23 cellular contexts compared by ENCODE assay signal in the genomic region with DNA sequence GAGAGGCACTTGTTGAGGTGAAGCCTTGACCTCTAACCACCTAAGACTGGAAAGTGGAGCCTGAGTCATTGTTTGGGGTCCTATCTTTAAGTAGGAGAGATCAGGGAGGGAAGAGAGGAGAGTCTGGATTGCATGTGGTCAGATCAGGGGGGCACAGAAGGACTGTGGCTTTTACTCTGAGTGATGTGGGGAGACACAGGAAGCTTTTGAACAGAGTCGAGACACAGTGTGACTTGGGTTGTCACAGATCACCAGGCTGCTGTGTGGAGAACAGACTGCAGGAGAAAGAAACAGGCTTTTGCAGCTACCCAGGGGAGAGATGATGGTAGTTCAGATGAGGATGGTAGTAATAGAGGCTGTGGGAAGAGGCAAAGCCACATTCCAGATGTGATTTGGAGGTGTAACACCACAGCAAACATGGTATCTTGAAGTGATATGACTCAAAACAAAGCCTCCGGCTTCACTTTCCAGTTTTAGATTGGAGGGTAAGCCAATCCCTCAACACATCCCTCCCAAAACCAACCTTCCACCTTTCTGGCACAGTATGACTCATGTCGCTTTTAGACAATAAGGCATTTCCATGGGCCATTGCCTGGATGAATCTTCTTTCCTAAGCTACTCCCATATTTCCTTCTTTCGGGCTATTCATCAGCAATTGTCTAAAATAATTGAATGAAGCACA.
DNase-seq lines count a peak whose midpoint lies in the region; ATAC-seq and TF ChIP-seq lines count a peak whose summit lies in the region.
"Had no signal": no experiment of that assay in that cellular context is flagged by ENCODE, and none has a peak within 500 bp of the region (broad histone marks: within the 10 kb centered on the region; RNA-seq: fewer than 3 reads in every experiment).

No MANE protein-coding gene starts in this region.

- H3K9ac ChIP-seq in endodermal cell (ENCODE audit: extremely low read depth, low read length, poor library complexity, severe bottlenecking), result no peak overlapping the region

- no peak overlapping the region for H3K27ac Mint-ChIP-seq in activated CD8-positive, alpha-beta T cell treated with anti-CD3 and anti-CD28 coated beads, Interleukin-2, amount 10 ng/mL, durations not matched to agents 7 days and 5 days
- H3K27ac Mint-ChIP-seq in activated CD8-positive, alpha-beta T cell treated with anti-CD3 and anti-CD28 coated beads for 36 hours, result no peak overlapping the region
- H3K27ac Mint-ChIP-seq in endodermal cell, result peak overlapping the region; percentile 42
- no peak overlapping the region for H3K27ac Mint-ChIP-seq in stimulated activated effector memory CD8-positive, alpha-beta T cell treated with anti-CD3 and anti-CD28 coated beads, Interleukin-12 subunit alpha, Interleukin-12 subunit beta, amount 100 ng/mL, for 72 hours
- no peak overlapping the region for H3K27ac Mint-ChIP-seq in activated CD4-positive, alpha-beta memory T cell treated with anti-CD3 and anti-CD28 coated beads for 36 hours
- H3K27ac Mint-ChIP-seq: CD4-positive, CD25-positive, alpha-beta regulatory T cell; H9; IgD-negative memory B cell had no signal

- no peak overlapping the region for H3K27ac ChIP-seq in endodermal cell (ENCODE audit: low read depth, low read length)
- H3K27ac ChIP-seq: 22Rv1 had no signal

- CTCF ChIA-PET in activated CD8-positive, alpha-beta T cell treated with anti-CD3 and anti-CD28 coated beads, Interleukin-2, amount 10 ng/mL, durations not matched to agents 7 days and 5 days (lab: Charles Lee), result no interaction called here
- CTCF ChIA-PET in activated CD8-positive, alpha-beta T cell treated with anti-CD3 and anti-CD28 coated beads for 36 hours (lab: Charles Lee), result no interaction called here
- CTCF ChIA-PET in activated CD4-positive, alpha-beta memory T cell treated with anti-CD3 and anti-CD28 coated beads for 36 hours (lab: Charles Lee), result no interaction called here

- H3K9me3 Mint-ChIP-seq in activated CD8-positive, alpha-beta T cell treated with anti-CD3 and anti-CD28 coated beads, Interleukin-2, amount 10 ng/mL, durations not matched to agents 7 days and 5 days (ENCODE audit: insufficient read depth), result no peaks in the 10 kb centered on the region
- H3K9me3 Mint-ChIP-seq in activated CD8-positive, alpha-beta T cell treated with anti-CD3 and anti-CD28 coated beads for 36 hours, result no peaks in the 10 kb centered on the region
- H3K9me3 Mint-ChIP-seq in endodermal cell, result peaks cover 13% of the 10 kb centered on the region
- no peaks in the 10 kb centered on the region for H3K9me3 Mint-ChIP-seq in stimulated activated effector memory CD8-positive, alpha-beta T cell treated with anti-CD3 and anti-CD28 coated beads, Interleukin-12 subunit alpha, Interleukin-12 subunit beta, amount 100 ng/mL, for 72 hours
- no peaks in the 10 kb centered on the region for H3K9me3 Mint-ChIP-seq in activated CD4-positive, alpha-beta memory T cell treated with anti-CD3 and anti-CD28 coated beads for 36 hours

- peaks cover 30% of the 10 kb centered on the region for H3K9me3 ChIP-seq in endodermal cell (ENCODE audit: control insufficient read depth, low read length)

- no peaks in the 10 kb centered on the region for H3K36me3 Mint-ChIP-seq in activated CD8-positive, alpha-beta T cell treated with anti-CD3 and anti-CD28 coated beads, Interleukin-2, amount 10 ng/mL, durations not matched to agents 7 days and 5 days (ENCODE audit: low read depth)
- no peaks in the 10 kb centered on the region for H3K36me3 Mint-ChIP-seq in activated CD8-positive, alpha-beta T cell treated with anti-CD3 and anti-CD28 coated beads for 36 hours (ENCODE audit: low read depth)
- H3K36me3 Mint-ChIP-seq in endodermal cell (ENCODE audit: low read depth), result peaks cover 2% of the 10 kb centered on the region
- H3K36me3 Mint-ChIP-seq in stimulated activated effector memory CD8-positive, alpha-beta T cell treated with anti-CD3 and anti-CD28 coated beads, Interleukin-12 subunit alpha, Interleukin-12 subunit beta, amount 100 ng/mL, for 72 hours, result no peaks in the 10 kb centered on the region
- no peaks in the 10 kb centered on the region for H3K36me3 Mint-ChIP-seq in activated CD4-positive, alpha-beta memory T cell treated with anti-CD3 and anti-CD28 coated beads for 36 hours
- H3K36me3 Mint-ChIP-seq: CD4-positive, CD25-positive, alpha-beta regulatory T cell; IgD-negative memory B cell had no signal

- H3K27me3 Mint-ChIP-seq in activated CD8-positive, alpha-beta T cell treated with anti-CD3 and anti-CD28 coated beads, Interleukin-2, amount 10 ng/mL, durations not matched to agents 7 days and 5 days (ENCODE audit: low read depth), result peaks cover 21% of the 10 kb centered on the region
- H3K27me3 Mint-ChIP-seq in activated CD8-positive, alpha-beta T cell treated with anti-CD3 and anti-CD28 coated beads for 36 hours, result peaks cover 16% of the 10 kb centered on the region
- H3K27me3 Mint-ChIP-seq in endodermal cell (ENCODE audit: insufficient read depth), result no peaks in the 10 kb centered on the region
- peaks cover 13% of the 10 kb centered on the region for H3K27me3 Mint-ChIP-seq in activated CD4-positive, alpha-beta memory T cell treated with anti-CD3 and anti-CD28 coated beads for 36 hours

- no peak overlapping the region for H3K4me3 Mint-ChIP-seq in activated CD8-positive, alpha-beta T cell treated with anti-CD3 and anti-CD28 coated beads, Interleukin-2, amount 10 ng/mL, durations not matched to agents 7 days and 5 days
- no peak overlapping the region for H3K4me3 Mint-ChIP-seq in activated CD8-positive, alpha-beta T cell treated with anti-CD3 and anti-CD28 coated beads for 36 hours
- H3K4me3 Mint-ChIP-seq in endodermal cell, result no peak overlapping the region
- no peak overlapping the region for H3K4me3 Mint-ChIP-seq in stimulated activated effector memory CD8-positive, alpha-beta T cell treated with anti-CD3 and anti-CD28 coated beads, Interleukin-12 subunit alpha, Interleukin-12 subunit beta, amount 100 ng/mL, for 72 hours
- H3K4me3 Mint-ChIP-seq in activated CD4-positive, alpha-beta memory T cell treated with anti-CD3 and anti-CD28 coated beads for 36 hours, result no peak overlapping the region
- H3K4me3 Mint-ChIP-seq: CD4-positive, CD25-positive, alpha-beta regulatory T cell; H9; IgD-negative memory B cell had no signal

- H3K27me3 ChIP-seq in endodermal cell (ENCODE audit: control insufficient read depth, insufficient read depth, low read length, poor library complexity, severe bottlenecking), result no peaks in the 10 kb centered on the region

- intact Hi-C loops in activated CD8-positive, alpha-beta T cell treated with anti-CD3 and anti-CD28 coated beads for 36 hours (cut with micrococcal nuclease), result no loop called here
- intact Hi-C loops in activated CD4-positive, alpha-beta memory T cell treated with anti-CD3 and anti-CD28 coated beads for 36 hours (cut with micrococcal nuclease), result no loop called here

- H3K4me1 Mint-ChIP-seq in activated CD8-positive, alpha-beta T cell treated with anti-CD3 and anti-CD28 coated beads, Interleukin-2, amount 10 ng/mL, durations not matched to agents 7 days and 5 days (ENCODE audit: low read depth), result peaks cover 6% of the 10 kb centered on the region
- H3K4me1 Mint-ChIP-seq in activated CD8-positive, alpha-beta T cell treated with anti-CD3 and anti-CD28 coated beads for 36 hours (ENCODE audit: low read depth), result peaks cover 6% of the 10 kb centered on the region
- H3K4me1 Mint-ChIP-seq in endodermal cell, result peaks cover 47% of the 10 kb centered on the region
- H3K4me1 Mint-ChIP-seq in stimulated activated effector memory CD8-positive, alpha-beta T cell treated with anti-CD3 and anti-CD28 coated beads, Interleukin-12 subunit alpha, Interleukin-12 subunit beta, amount 100 ng/mL, for 72 hours, result peaks cover 9% of the 10 kb centered on the region
- H3K4me1 Mint-ChIP-seq in activated CD4-positive, alpha-beta memory T cell treated with anti-CD3 and anti-CD28 coated beads for 36 hours (ENCODE audit: low read depth), result no peaks in the 10 kb centered on the region
- H3K4me1 Mint-ChIP-seq: CD4-positive, CD25-positive, alpha-beta regulatory T cell; IgD-negative memory B cell had no signal

- H3K4me3 ChIP-seq in endodermal cell (ENCODE audit: low read length), result no peak overlapping the region

- WGBS in endodermal cell (ENCODE audit: insufficient coverage in 1 of 2, insufficient read length in 1 of 2), 2 experiments, result 82 to 92% methylated on average over 3 to 4 of the region's 4 CpGs

- H3K36me3 ChIP-seq in endodermal cell (ENCODE audit: control insufficient read depth, insufficient read depth, low read length), result no peaks in the 10 kb centered on the region

- POLR2A ChIA-PET in activated CD8-positive, alpha-beta T cell treated with anti-CD3 and anti-CD28 coated beads, Interleukin-2, amount 10 ng/mL, durations not matched to agents 7 days and 5 days (lab: Charles Lee), result no interaction called here
- POLR2A ChIA-PET in activated CD8-positive, alpha-beta T cell treated with anti-CD3 and anti-CD28 coated beads for 36 hours (lab: Charles Lee), result no interaction called here
- POLR2A ChIA-PET in activated CD4-positive, alpha-beta memory T cell treated with anti-CD3 and anti-CD28 coated beads for 36 hours (lab: Charles Lee), result no interaction called here

- no peak for TF ChIP-seq CTCF in activated CD8-positive, alpha-beta T cell treated with anti-CD3 and anti-CD28 coated beads for 36 hours (IDR thresholded peaks at IDR 0.05)
- TF ChIP-seq CTCF in endodermal cell (conservative IDR thresholded peaks at IDR 0.05), result no peak

- peak; percentile 23 for DNase-seq in activated CD8-positive, alpha-beta T cell treated with anti-CD3 and anti-CD28 coated beads, Interleukin-2, amount 10 ng/mL, durations not matched to agents 7 days and 5 days
- no peak for DNase-seq in activated CD8-positive, alpha-beta T cell treated with anti-CD3 and anti-CD28 coated beads for 36 hours
- DNase-seq in NCI-H226 (peak; percentile 19), endodermal cell (peak; percentile 49), retina (no peak), GOT3 (lab: John Stamatoyannopoulos, UW) (no peak)
- DNase-seq in stimulated activated effector memory CD8-positive, alpha-beta T cell treated with anti-CD3 and anti-CD28 coated beads, Interleukin-12 subunit alpha, Interleukin-12 subunit beta, amount 100 ng/mL, for 72 hours (ENCODE audit: low spot score in 2 of 2), result no peak
- DNase-seq in activated CD4-positive, alpha-beta memory T cell treated with anti-CD3 and anti-CD28 coated beads for 36 hours, result no peak
- DNase-seq: CD4-positive, CD25-positive, alpha-beta regulatory T cell; COR-L47; DMS153; EL; H9; MM.1S; NCI-H1092; NCI-H1436 treated with DMSO at 0.1 percent for 48 hours; NCI-H2029 treated with DMSO at 0.1 percent for 48 hours; NCI-H2171 treated with DMSO at 0.1 percent for 48 hours; NCI-H446 treated with DMSO at 0.1 percent for 48 hours; NK-92 treated with Interleukin-12 subunit alpha and Interleukin-12 subunit beta, amount 100 ng/mL, for 24 hours; Right ventricle myocardium superior had no signal

- H3K4me1 ChIP-seq in endodermal cell (ENCODE audit: control insufficient read depth, insufficient read depth, low read length), result peaks cover 8% of the 10 kb centered on the region

- peak; percentile 53 for ATAC-seq in activated CD8-positive, alpha-beta T cell treated with anti-CD3 and anti-CD28 coated beads, Interleukin-2, amount 10 ng/mL, durations not matched to agents 7 days and 5 days
- ATAC-seq in activated CD8-positive, alpha-beta T cell treated with anti-CD3 and anti-CD28 coated beads for 36 hours, result no peak
- ATAC-seq in stimulated activated effector memory CD8-positive, alpha-beta T cell treated with anti-CD3 and anti-CD28 coated beads, Interleukin-12 subunit alpha, Interleukin-12 subunit beta, amount 100 ng/mL, for 72 hours, result peak; percentile 45

Comparison
In these comparisons a context has a peak if more than half of its experiments do, and no peak if none do; other contexts are left out.
1. DNase-seq: peak in activated CD8-positive, alpha-beta T cell treated with anti-CD3 and anti-CD28 coated beads, Interleukin-2, amount 10 ng/mL, durations not matched to agents 7 days and 5 days (single experiment), NCI-H226 (single experiment) and endodermal cell (single experiment); none in activated CD8-positive, alpha-beta T cell treated with anti-CD3 and anti-CD28 coated beads for 36 hours (single experiment), stimulated activated effector memory CD8-positive, alpha-beta T cell treated with anti-CD3 and anti-CD28 coated beads, Interleukin-12 subunit alpha, Interleukin-12 subunit beta, amount 100 ng/mL, for 72 hours (0 of 2), retina (single experiment), activated CD4-positive, alpha-beta memory T cell treated with anti-CD3 and anti-CD28 coated beads for 36 hours (single experiment) and GOT3 (single experiment).